In genomic region chr6:136174510-136174909, GRCh38 we compare ENCODE assay signal across 22 cellular contexts.
DNase-seq lines count a peak whose midpoint lies in the region; ATAC-seq and TF ChIP-seq lines count a peak whose summit lies in the region.
"Had no signal": no experiment of that assay in that cellular context is flagged by ENCODE, and none has a peak within 500 bp of the region (broad histone marks: within the 10 kb centered on the region; RNA-seq: fewer than 3 reads in every experiment).

No MANE protein-coding gene starts in this region.

- no peak overlapping the region for H3K4me2 ChIP-seq in mesendoderm (ENCODE audit: low read length)

- no peak overlapping the region for H3K56ac ChIP-seq in mesendoderm (ENCODE audit: low read length)

- no peaks in the 10 kb centered on the region for H3K79me2 ChIP-seq in mesendoderm (ENCODE audit: control insufficient read depth, insufficient read depth, low read length)

- intact Hi-C loops in heart right ventricle (cut with DNase I) = loop anchor here in 1 of 10 donors (10.0 kb wide), 1 partner anchor 50 kb away; no protein-coding TSS in a partner anchor
- intact Hi-C loops in upper lobe of right lung (cut with DNase I) = no loop called here

- no peak overlapping the region for H3K23ac ChIP-seq in mesendoderm (ENCODE audit: low read length)

- H4K5ac ChIP-seq in mesendoderm (ENCODE audit: low read length) = no peak overlapping the region

- H2BK120ac ChIP-seq in mesendoderm (ENCODE audit: low read depth, low read length) = no peak overlapping the region

- no peak overlapping the region for H2AK5ac ChIP-seq in mesendoderm (ENCODE audit: low read length)

- H2BK15ac ChIP-seq in mesendoderm (replicated peaks; ENCODE audit: low read depth) = no peak overlapping the region

- H3K9me3 ChIP-seq in heart right ventricle (no peaks in the 10 kb centered on the region), upper lobe of right lung (no peaks in the 10 kb centered on the region)
- H3K9me3 ChIP-seq: suprapubic skin had no signal

- no peak overlapping the region for H3K9ac ChIP-seq in mesendoderm (ENCODE audit: low read length)

- H3K27me3 Mint-ChIP-seq in stimulated activated naive CD8-positive, alpha-beta T cell treated with anti-CD3 and anti-CD28 coated beads, Interleukin-15, amount 100 ng/mL, for 72 hours = no peaks in the 10 kb centered on the region
- H3K27me3 Mint-ChIP-seq: activated B cell treated with CpG ODN at 0.5 μM for 24 hours; activated naive CD8-positive, alpha-beta T cell had no signal

- H3K4me1 Mint-ChIP-seq in stimulated activated naive CD8-positive, alpha-beta T cell treated with anti-CD3 and anti-CD28 coated beads, Interleukin-15, amount 100 ng/mL, for 72 hours = no peaks in the 10 kb centered on the region
- H3K4me1 Mint-ChIP-seq: activated B cell treated with CpG ODN at 0.5 μM for 24 hours; immature natural killer cell; stimulated activated effector memory CD8-positive, alpha-beta T cell treated with anti-CD3 and anti-CD28 coated beads, Interleukin-12 subunit alpha, Interleukin-12 subunit beta, amount 100 ng/mL, for 72 hours had no signal

- H4K8ac ChIP-seq in mesendoderm (ENCODE audit: low read depth, low read length) = no peak overlapping the region

- no peak overlapping the region for H3K27ac Mint-ChIP-seq in stimulated activated naive CD8-positive, alpha-beta T cell treated with anti-CD3 and anti-CD28 coated beads, Interleukin-15, amount 100 ng/mL, for 72 hours
- H3K27ac Mint-ChIP-seq: activated B cell treated with CpG ODN at 0.5 μM for 24 hours; activated CD4-positive, alpha-beta memory T cell treated with anti-CD3 and anti-CD28 coated beads, Interleukin-2, amount 10 ng/mL, durations not matched to agents 7 days and 5 days; activated naive CD8-positive, alpha-beta T cell; immature natural killer cell; stimulated activated effector memory CD8-positive, alpha-beta T cell treated with anti-CD3 and anti-CD28 coated beads, Interleukin-12 subunit alpha, Interleukin-12 subunit beta, amount 100 ng/mL, for 72 hours had no signal

- ATAC-seq in heart right ventricle (peak in 3 of 8 donors; percentile 29 to 41 (median 34)), upper lobe of right lung (no peak), GM21447 (IDR thresholded peaks at IDR 0.05; ENCODE audit: unreplicated experiment) (no peak)
- no peak for ATAC-seq in stimulated activated naive CD8-positive, alpha-beta T cell treated with anti-CD3 and anti-CD28 coated beads, Interleukin-15, amount 100 ng/mL, for 72 hours
- ATAC-seq: stimulated activated effector memory CD8-positive, alpha-beta T cell treated with anti-CD3 and anti-CD28 coated beads, Interleukin-12 subunit alpha, Interleukin-12 subunit beta, amount 100 ng/mL, for 72 hours had no signal

- peak; percentile 79 for DNase-seq in choroid plexus epithelial cell (ENCODE audit: low read depth)
- DNase-seq in heart right ventricle = no peak
- DNase-seq in mesendoderm = peak; percentile 31
- DNase-seq in upper lobe of right lung = no peak
- no peak for DNase-seq in stimulated activated naive CD8-positive, alpha-beta T cell treated with anti-CD3 and anti-CD28 coated beads, Interleukin-15, amount 100 ng/mL, for 72 hours
- no peak for DNase-seq in NCI-H2107 treated with DMSO at 0.1 percent for 48 hours (lab: John Stamatoyannopoulos, UW; ENCODE audit: unreplicated experiment)
- DNase-seq: activated B cell treated with CpG ODN at 0.5 μM for 24 hours; activated CD4-positive, alpha-beta memory T cell treated with anti-CD3 and anti-CD28 coated beads, Interleukin-2, amount 10 ng/mL, durations not matched to agents 7 days and 5 days; HCEC 1CT; hippocampal formation; immature natural killer cell; mammary epithelial cell; NCI-H2081 treated with DMSO at 0.1 percent for 48 hours; NCI-H446; NCI-H82; small intestine; T1000 had no signal

- H3K79me1 ChIP-seq in mesendoderm (ENCODE audit: low read length) = no peaks in the 10 kb centered on the region

- peaks cover 0 to 50% (median 8%) of the 10 kb centered on the region in 9 donors for H3K36me3 ChIP-seq in heart right ventricle
- no peaks in the 10 kb centered on the region for H3K36me3 ChIP-seq in mesendoderm (ENCODE audit: control insufficient read depth, insufficient read depth, low read length)
- H3K36me3 ChIP-seq in upper lobe of right lung = no peaks in the 10 kb centered on the region
- H3K36me3 ChIP-seq: suprapubic skin had no signal

- no peak overlapping the region for H3K4me3 Mint-ChIP-seq in stimulated activated naive CD8-positive, alpha-beta T cell treated with anti-CD3 and anti-CD28 coated beads, Interleukin-15, amount 100 ng/mL, for 72 hours
- H3K4me3 Mint-ChIP-seq: activated B cell treated with CpG ODN at 0.5 μM for 24 hours; activated CD4-positive, alpha-beta memory T cell treated with anti-CD3 and anti-CD28 coated beads, Interleukin-2, amount 10 ng/mL, durations not matched to agents 7 days and 5 days; activated naive CD8-positive, alpha-beta T cell; immature natural killer cell; stimulated activated effector memory CD8-positive, alpha-beta T cell treated with anti-CD3 and anti-CD28 coated beads, Interleukin-12 subunit alpha, Interleukin-12 subunit beta, amount 100 ng/mL, for 72 hours had no signal

- no peaks in the 10 kb centered on the region for H3K27me3 ChIP-seq in heart right ventricle
- H3K27me3 ChIP-seq in mesendoderm (ENCODE audit: insufficient read depth, low read length, poor library complexity) = no peaks in the 10 kb centered on the region
- H3K27me3 ChIP-seq in upper lobe of right lung = no peaks in the 10 kb centered on the region
- H3K27me3 ChIP-seq: suprapubic skin had no signal

- peaks cover 0 to 22% (median 17%) of the 10 kb centered on the region in 9 donors for H3K4me1 ChIP-seq in heart right ventricle
- H3K4me1 ChIP-seq in mesendoderm (ENCODE audit: control insufficient read depth, low read depth, low read length) = no peaks in the 10 kb centered on the region
- no peaks in the 10 kb centered on the region for H3K4me1 ChIP-seq in upper lobe of right lung
- H3K4me1 ChIP-seq: suprapubic skin had no signal

- H3K27ac ChIP-seq in heart right ventricle (peak overlapping the region in 9 of 10 donors; percentile 12 to 79 (median 70)), mesendoderm (ENCODE audit: low read depth, low read length) (no peak overlapping the region), upper lobe of right lung (peak overlapping the region; percentile 66)
- H3K27ac ChIP-seq: RWPE1, suprapubic skin had no signal

- no peak overlapping the region for H3K4me3 ChIP-seq in choroid plexus epithelial cell (ENCODE audit: low read depth, low read length)
- no peak overlapping the region for H3K4me3 ChIP-seq in heart right ventricle
- no peak overlapping the region for H3K4me3 ChIP-seq in mesendoderm (ENCODE audit: low read length)
- no peak overlapping the region for H3K4me3 ChIP-seq in upper lobe of right lung
- H3K4me3 ChIP-seq: suprapubic skin had no signal

- H3K18ac ChIP-seq in mesendoderm (ENCODE audit: low read length) = no peak overlapping the region

- TF ChIP-seq CTCF in choroid plexus epithelial cell (conservative IDR thresholded peaks at IDR 0.05; ENCODE audit: low read depth, low read length) (no peak), heart right ventricle (IDR thresholded peaks at IDR 0.05) (no peak), upper lobe of right lung (IDR thresholded peaks at IDR 0.05) (no peak)

- no peak overlapping the region for H3K4ac ChIP-seq in mesendoderm (ENCODE audit: low read depth, low read length)

- no peaks in the 10 kb centered on the region for H3K9me3 Mint-ChIP-seq in stimulated activated naive CD8-positive, alpha-beta T cell treated with anti-CD3 and anti-CD28 coated beads, Interleukin-15, amount 100 ng/mL, for 72 hours
- H3K9me3 Mint-ChIP-seq: activated B cell treated with CpG ODN at 0.5 μM for 24 hours; activated CD4-positive, alpha-beta memory T cell treated with anti-CD3 and anti-CD28 coated beads, Interleukin-2, amount 10 ng/mL, durations not matched to agents 7 days and 5 days; stimulated activated effector memory CD8-positive, alpha-beta T cell treated with anti-CD3 and anti-CD28 coated beads, Interleukin-12 subunit alpha, Interleukin-12 subunit beta, amount 100 ng/mL, for 72 hours had no signal

- no peak overlapping the region for H2BK5ac ChIP-seq in mesendoderm (ENCODE audit: low read length)

- 57 to 67% methylated on average over 2 of the region's 2 CpGs for WGBS in heart right ventricle, 2 donors
- no CpG with 5 or more reads among the region's 2 CpGs for WGBS in mesendoderm (ENCODE audit: extremely low coverage, insufficient coverage, low lambda C conversion rate)

Comparison
In these comparisons a context has a peak if more than half of its experiments do, and no peak if none do; other contexts are left out.
1. DNase-seq: peak in choroid plexus epithelial cell (single experiment) and mesendoderm (single experiment); none in heart right ventricle (0 of 2), upper lobe of right lung (single experiment), stimulated activated naive CD8-positive, alpha-beta T cell treated with anti-CD3 and anti-CD28 coated beads, Interleukin-15, amount 100 ng/mL, for 72 hours (0 of 2) and NCI-H2107 treated with DMSO at 0.1 percent for 48 hours (single experiment).